ENCODE assay signal across 16 cellular contexts in genomic region chr1:227794813-227795183, GRCh38. TPM values are rescaled to one million over a fixed set of nuclear protein-coding genes. Genes with fewer than 3 reads are reported as not detected.
DNase-seq lines count a peak whose midpoint lies in the region; ATAC-seq and TF ChIP-seq lines count a peak whose summit lies in the region.
"Had no signal": no experiment of that assay in that cellular context is flagged by ENCODE, and none has a peak within 500 bp of the region (broad histone marks: within the 10 kb centered on the region; RNA-seq: fewer than 3 reads in every experiment).

No MANE protein-coding gene starts in this region.

- in situ Hi-C loops in gastrocnemius medialis (cut with MboI; ENCODE audit: low sequenced_read_pairs in 4 of 4), result no loop called here

- CTCF ChIA-PET in RWPE1 (lab: Yijun Ruan, JAX), result interaction anchor here (0.7 to 4.4 kb wide), 2 partner anchors 32 to 220 kb away, joined by 4 to 21 read pairs; no protein-coding TSS in a partner anchor

- ATAC-seq in thoracic aorta (ENCODE audit: insufficient number of reproducible peaks, low FRiP score, low read depth) (no peak), gastrocnemius medialis (no peak)
- ATAC-seq: naive thymus-derived CD8-positive, alpha-beta T cell had no signal

- peak overlapping the region; percentile 24 for H3K4me3 ChIP-seq in thoracic aorta
- no peak overlapping the region for H3K4me3 ChIP-seq in gastrocnemius medialis
- H3K4me3 ChIP-seq: cardiac muscle cell, right lobe of liver had no signal

- TF ChIP-seq CTCF in RWPE1 (conservative IDR thresholded peaks at IDR 0.05; ENCODE audit: low read depth) (no peak), thoracic aorta (IDR thresholded peaks at IDR 0.05) (no peak), gastrocnemius medialis (IDR thresholded peaks at IDR 0.05 in 4 of 5, conservative IDR thresholded peaks at IDR 0.05 in 1 of 5) (no peak)

- no peaks in the 10 kb centered on the region for H3K27me3 ChIP-seq in thoracic aorta (replicated peaks; ENCODE audit: insufficient read depth)
- no peaks in the 10 kb centered on the region for H3K27me3 ChIP-seq in gastrocnemius medialis
- H3K27me3 ChIP-seq: cardiac muscle cell, right lobe of liver had no signal

- H3K27ac ChIP-seq in RWPE1 (peak overlapping the region; percentile 83), thoracic aorta (no peak overlapping the region), gastrocnemius medialis (no peak overlapping the region)
- H3K27ac ChIP-seq: cardiac muscle cell, right lobe of liver had no signal

- DNase-seq in NCI-H82 (lab: John Stamatoyannopoulos, UW) (peak; percentile 26), NCI-H82 treated with DMSO at 0.1 percent for 48 hours (lab: John Stamatoyannopoulos, UW; ENCODE audit: unreplicated experiment) (no peak), RWPE1 (ENCODE audit: low spot score) (no peak), iPS-NIHi7 (ENCODE audit: extremely low spot score) (peak; percentile 26), thoracic aorta (ENCODE audit: low spot score) (no peak), NCI-H510A (lab: John Stamatoyannopoulos, UW) (no peak), erythroblast (lab: John Stamatoyannopoulos, UW) (no peak), gastrocnemius medialis (no peak)
- DNase-seq: 8988T; Caco-2; naive thymus-derived CD8-positive, alpha-beta T cell; NCI-H2107; stimulated activated naive CD4-positive, alpha-beta T cell had no signal

- POLR2A ChIA-PET in RWPE1 (lab: Yijun Ruan, JAX; ENCODE audit: low non-redundant PET), result interaction anchor here (0.6 kb wide), 1 partner anchor 63 kb away, joined by 4 read pairs; no protein-coding TSS in a partner anchor

- H3K9me3 ChIP-seq in thoracic aorta, result no peaks in the 10 kb centered on the region
- H3K9me3 ChIP-seq in gastrocnemius medialis, result no peaks in the 10 kb centered on the region
- H3K9me3 ChIP-seq: Caco-2, right lobe of liver had no signal

- intact Hi-C loops in gastrocnemius medialis (cut with DNase I; ENCODE audit: low total_unique reads), result no loop called here

- no peak for TF ChIP-seq POLR2A in erythroblast (IDR thresholded peaks at IDR 0.05; ENCODE audit: low read length)
- no peak for TF ChIP-seq POLR2A in gastrocnemius medialis (IDR thresholded peaks at IDR 0.05)

- no peaks in the 10 kb centered on the region for H3K36me3 ChIP-seq in thoracic aorta
- H3K36me3 ChIP-seq in gastrocnemius medialis, result no peaks in the 10 kb centered on the region
- H3K36me3 ChIP-seq: cardiac muscle cell, right lobe of liver had no signal

- H3K4me1 ChIP-seq in thoracic aorta (ENCODE audit: control insufficient read depth in 1 of 2, low read depth in 2 of 2) (peaks cover 6 to 14% of the 10 kb centered on the region in 2 donors), gastrocnemius medialis (no peaks in the 10 kb centered on the region)
- H3K4me1 ChIP-seq: Caco-2, right lobe of liver had no signal

RNA-seq across cellular contexts. Expression of gene PRSS38, which starts 20.7 kb away (rescaled TPM):
- not detected for total RNA-seq in thoracic aorta
- not detected for total RNA-seq in gastrocnemius medialis
- total RNA-seq: Caco-2; cardiac muscle cell; M059J; naive thymus-derived CD8-positive, alpha-beta T cell; right lobe of liver had no signal

RNA-seq across cellular contexts. Expression of gene SNAP47, which starts 59.6 kb away (rescaled TPM):
- total RNA-seq in thoracic aorta, result 10 to 100 TPM; 26.3 to 42.4 TPM
- total RNA-seq in gastrocnemius medialis, result 10 to 100 TPM; 30.2 to 42.7 (median 37.9) TPM

RNA-seq across cellular contexts. Expression of gene JMJD4, which starts 59.7 kb away (rescaled TPM):
- total RNA-seq in thoracic aorta, result 10 to 100 TPM; 19.4 to 24.2 TPM
- total RNA-seq in gastrocnemius medialis, result 10 to 100 TPM in 3 of 4 donors, 1 to 10 TPM in 1; 9.2 to 21.6 (median 19.9) TPM

Comparison
In these comparisons a context has a peak if more than half of its experiments do, and no peak if none do; other contexts are left out.
1. DNase-seq: peak in NCI-H82 (single experiment) and iPS-NIHi7 (single experiment); none in NCI-H82 treated with DMSO at 0.1 percent for 48 hours (single experiment), RWPE1 (single experiment), thoracic aorta (single experiment), NCI-H510A (single experiment), erythroblast (0 of 2) and gastrocnemius medialis (0 of 2).